In the genomic region with DNA sequence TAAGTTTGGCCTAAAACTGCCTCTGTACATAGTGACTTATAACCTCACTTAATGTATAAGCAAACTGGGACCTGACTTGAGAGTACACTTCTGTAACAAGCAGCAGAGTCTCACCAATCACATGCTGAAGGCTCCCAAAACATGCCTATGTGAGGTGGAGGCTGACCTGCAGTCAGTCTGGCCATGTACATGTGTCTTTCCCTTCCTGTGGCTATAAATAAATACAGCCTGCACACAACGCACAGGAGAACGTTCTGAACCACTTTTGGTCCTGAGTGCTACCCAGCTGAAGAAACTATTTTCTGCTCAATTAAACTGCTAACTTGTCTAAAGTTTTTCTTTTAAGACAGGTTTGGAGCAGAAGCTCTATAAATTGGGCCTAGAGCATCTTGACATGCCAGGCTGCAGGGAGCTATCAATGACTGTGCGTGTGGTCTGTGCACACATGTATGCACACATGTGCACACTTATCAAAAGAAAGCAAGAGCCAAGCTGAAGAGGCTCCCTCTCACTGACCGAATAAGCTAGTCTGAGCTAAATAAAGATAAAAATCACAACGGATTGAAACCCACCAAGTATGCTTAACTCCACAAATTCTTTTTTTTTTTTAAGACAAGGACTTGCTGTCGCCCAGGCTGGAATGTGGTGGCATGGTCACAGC, we compare ENCODE assay signal across 16 cellular contexts. TPM values are rescaled to one million over a fixed set of nuclear protein-coding genes. Genes with fewer than 3 reads are reported as not detected.
A peak's percentile ranks its signal among the peaks of the same experiment; 100 is the strongest.
DNase-seq lines count a peak whose midpoint lies in the region; ATAC-seq and TF ChIP-seq lines count a peak whose summit lies in the region.
"Had no signal": no experiment of that assay in that cellular context is flagged by ENCODE, and none has a peak within 500 bp of the region (broad histone marks: within the 10 kb centered on the region; RNA-seq: fewer than 3 reads in every experiment).

No MANE protein-coding gene starts in this region.

- no peak for TF ChIP-seq EP300 in gastroesophageal sphincter (IDR thresholded peaks at IDR 0.05)

- H4K91ac ChIP-seq in mesenchymal stem cell (ENCODE audit: low read length): no peak overlapping the region

- no peak overlapping the region for H3K4me3 ChIP-seq in heart right ventricle
- H3K4me3 ChIP-seq in mesenchymal stem cell (ENCODE audit: insufficient read depth in 1 of 2, low read depth in 1 of 2, low read length in 2 of 2): no peak overlapping the region
- H3K4me3 ChIP-seq in gastroesophageal sphincter: no peak overlapping the region
- no peak overlapping the region for H3K4me3 ChIP-seq in thyroid gland (replicated peaks in 1 of 3)
- H3K4me3 ChIP-seq: GM23338 had no signal

- no peak overlapping the region for H3K4ac ChIP-seq in mesenchymal stem cell (ENCODE audit: low read depth in 1 of 2, low read length in 2 of 2)

- peak; percentile 63 for ATAC-seq in Right ventricle myocardium inferior
- ATAC-seq in heart right ventricle: peak in 6 of 8 donors; percentile 54 to 92 (median 80)
- no peak for ATAC-seq in gastroesophageal sphincter
- ATAC-seq: GM23338 had no signal

- no peak overlapping the region for H2AK5ac ChIP-seq in mesenchymal stem cell (ENCODE audit: low read length, severe bottlenecking)

- H2BK5ac ChIP-seq in mesenchymal stem cell (ENCODE audit: low read depth, low read length, poor library complexity, severe bottlenecking): peak overlapping the region; percentile 14

- H4K8ac ChIP-seq in mesenchymal stem cell (ENCODE audit: low read length): no peak overlapping the region

- no peak overlapping the region for H3K23ac ChIP-seq in mesenchymal stem cell (ENCODE audit: low read length in 2 of 2)

- no peak overlapping the region for H3K4me2 ChIP-seq in mesenchymal stem cell (ENCODE audit: low read length, poor library complexity, severe bottlenecking)
- H3K4me2 ChIP-seq: GM23338 had no signal

- no peak overlapping the region for H2BK12ac ChIP-seq in mesenchymal stem cell (ENCODE audit: low read length in 2 of 2)

- H3K27ac ChIP-seq in heart right ventricle (peak overlapping the region in 8 of 10 donors; percentile 22 to 68 (median 37)), mesenchymal stem cell (ENCODE audit: low read length, poor library complexity, severe bottlenecking) (no peak overlapping the region), gastroesophageal sphincter (no peak overlapping the region), thyroid gland (no peak overlapping the region)

- 50 to 51% methylated on average over 6 of the region's 6 CpGs for WGBS in heart right ventricle, 2 donors
- 93% methylated on average over 6 of the region's 6 CpGs for WGBS in mesenchymal stem cell
- WGBS in gastroesophageal sphincter (ENCODE audit: low coverage in 1 of 2), 2 donors: 69 to 71% methylated on average over 5 of the region's 6 CpGs
- 79 to 80% methylated on average over 6 of the region's 6 CpGs for WGBS in thyroid gland, 2 donors

- H3K36me3 ChIP-seq in heart right ventricle: peaks cover 0 to 96% (median 48%) of the 10 kb centered on the region in 9 donors
- peaks cover 39 to 91% of the 10 kb centered on the region in 2 experiments for H3K36me3 ChIP-seq in mesenchymal stem cell (ENCODE audit: control insufficient read depth in 1 of 2, insufficient read depth in 2 of 2, low read depth in 1 of 2, low read length in 2 of 2)
- H3K36me3 ChIP-seq in gastroesophageal sphincter: peaks cover 7 to 92% of the 10 kb centered on the region in 2 donors
- H3K36me3 ChIP-seq in thyroid gland: peaks cover 41 to 56% of the 10 kb centered on the region in 2 donors

- H3K9ac ChIP-seq in mesenchymal stem cell (ENCODE audit: low read length): peak overlapping the region; percentile 32

- no peak overlapping the region for H2BK120ac ChIP-seq in mesenchymal stem cell (ENCODE audit: low read depth, low read length)

- H3K79me1 ChIP-seq in mesenchymal stem cell (replicated peaks; ENCODE audit: low read length, poor library complexity, severe bottlenecking): peaks cover 14% of the 10 kb centered on the region

- DNase-seq in Right ventricle myocardium inferior (ENCODE audit: missing footprints) (no peak), cardiac septum (ENCODE audit: low spot score) (no peak), heart right ventricle (no peak), mesenchymal stem cell (no peak), HCEC 1CT (no peak), thyroid gland (no peak)
- DNase-seq: ACHN; C1 segment of cervical spinal cord; Calu3; CD4-positive, alpha-beta T cell; DMS 273 treated with DMSO at 0.1 percent for 48 hours; H7; IMR-90 had no signal

- TF ChIP-seq POLR2A in gastroesophageal sphincter (IDR thresholded peaks at IDR 0.05) (no peak), thyroid gland (IDR thresholded peaks at IDR 0.05) (no peak)

- H3K18ac ChIP-seq in mesenchymal stem cell (ENCODE audit: low read depth in 1 of 2, low read length in 2 of 2): no peak overlapping the region

- no peaks in the 10 kb centered on the region for H3K9me3 ChIP-seq in heart right ventricle
- no peaks in the 10 kb centered on the region for H3K9me3 ChIP-seq in mesenchymal stem cell (ENCODE audit: control insufficient read depth, low read length)
- no peaks in the 10 kb centered on the region for H3K9me3 ChIP-seq in gastroesophageal sphincter
- no peaks in the 10 kb centered on the region for H3K9me3 ChIP-seq in thyroid gland

- intact Hi-C loops in Right ventricle myocardium inferior (cut with DNase I): no loop called here
- intact Hi-C loops in cardiac septum (cut with DNase I): no loop called here
- intact Hi-C loops in heart right ventricle (cut with DNase I): no loop called here
- intact Hi-C loops in thyroid gland (cut with DNase I): no loop called here

- H3K4me1 ChIP-seq in heart right ventricle (peaks cover 0 to 10% (median 3%) of the 10 kb centered on the region in 9 donors), mesenchymal stem cell (ENCODE audit: control insufficient read depth, insufficient read depth, low read depth, low read length) (no peaks in the 10 kb centered on the region), gastroesophageal sphincter (no peaks in the 10 kb centered on the region), thyroid gland (no peaks in the 10 kb centered on the region)

- no peak for TF ChIP-seq CTCF in heart right ventricle (IDR thresholded peaks at IDR 0.05)
- TF ChIP-seq CTCF in gastroesophageal sphincter (IDR thresholded peaks at IDR 0.05): no peak
- TF ChIP-seq CTCF in thyroid gland (IDR thresholded peaks at IDR 0.05): no peak

- H3K14ac ChIP-seq in mesenchymal stem cell (ENCODE audit: low read length in 2 of 2): no peak overlapping the region

- H2BK15ac ChIP-seq in mesenchymal stem cell (ENCODE audit: low read depth, poor library complexity, severe bottlenecking): no peak overlapping the region

- no peaks in the 10 kb centered on the region for H3K27me3 ChIP-seq in heart right ventricle
- no peaks in the 10 kb centered on the region for H3K27me3 ChIP-seq in mesenchymal stem cell (ENCODE audit: control insufficient read depth in 1 of 2, insufficient read depth in 1 of 2, low read length in 2 of 2)
- H3K27me3 ChIP-seq in gastroesophageal sphincter: no peaks in the 10 kb centered on the region
- no peaks in the 10 kb centered on the region for H3K27me3 ChIP-seq in thyroid gland

- no peak overlapping the region for H2AFZ ChIP-seq in mesenchymal stem cell (ENCODE audit: low read depth, low read length)
- H2AFZ ChIP-seq: GM23338 had no signal

RNA-seq across cellular contexts. Expression of a gene that starts 15.0 kb away (rescaled TPM):
- total RNA-seq in Right ventricle myocardium inferior (20.9 TPM), cardiac septum (21.4 TPM), heart right ventricle (10 to 100 TPM; 17.3 to 24.0 (median 19.9) TPM), gastroesophageal sphincter (10 to 100 TPM; 28.1 to 46.2 (median 34.0) TPM), thyroid gland (10 to 100 TPM; 13.3 to 23.1 (median 19.2) TPM)
- polyA plus RNA-seq in heart right ventricle: 10 to 100 TPM in 1 of 2 donors, 1 to 10 TPM in 1; 8.7 to 15.3 TPM
- 28.0 TPM for polyA plus RNA-seq in mesenchymal stem cell (2013, experiment 1 of 2)
- polyA plus RNA-seq in mesenchymal stem cell (2013, experiment 2 of 2): 28.9 TPM

RNA-seq across cellular contexts. Expression of a gene that starts 23.8 kb away (rescaled TPM):
- 160 TPM for total RNA-seq in Right ventricle myocardium inferior
- total RNA-seq in cardiac septum: 135 TPM
- 100 to 1,000 TPM; 100 to 204 (median 175) TPM for total RNA-seq in heart right ventricle
- 100 to 1,000 TPM in 1 of 2 donors, 10 to 100 TPM in 1; 49.2 to 126 TPM for polyA plus RNA-seq in heart right ventricle
- 59.5 TPM for polyA plus RNA-seq in mesenchymal stem cell (2013, experiment 1 of 2)
- 60.1 TPM for polyA plus RNA-seq in mesenchymal stem cell (2013, experiment 2 of 2)
- 100 to 1,000 TPM in 1 of 4 donors, 10 to 100 TPM in 3; 61.9 to 106 (median 82.9) TPM for total RNA-seq in gastroesophageal sphincter
- 10 to 100 TPM; 35.9 to 65.1 (median 59.2) TPM for total RNA-seq in thyroid gland

RNA-seq across cellular contexts. Expression of a gene that starts 31.9 kb away (rescaled TPM):
- total RNA-seq in Right ventricle myocardium inferior (657 TPM), cardiac septum (489 TPM), heart right ventricle (100 to 1,000 TPM; 446 to 663 (median 505) TPM), gastroesophageal sphincter (1,000 to 10,000 TPM; 1,117 to 3,164 (median 3,050) TPM), thyroid gland (1,000 to 10,000 TPM; 1,809 to 3,387 (median 2,120) TPM)
- 1,000 to 10,000 TPM; 1,343 to 1,956 TPM for polyA plus RNA-seq in heart right ventricle
- 4,758 TPM for polyA plus RNA-seq in mesenchymal stem cell (2013, experiment 1 of 2)
- polyA plus RNA-seq in mesenchymal stem cell (2013, experiment 2 of 2): 4,603 TPM

RNA-seq across cellular contexts. Expression of a gene that starts 51.8 kb away (rescaled TPM):
- total RNA-seq in Right ventricle myocardium inferior (1.9 TPM), cardiac septum (3.1 TPM), heart right ventricle (1 to 10 TPM; 2.0 to 7.2 (median 4.1) TPM), gastroesophageal sphincter (1 to 10 TPM in 3 of 4 donors, under 1 TPM in 1; 0.57 to 5.0 (median 3.1) TPM), thyroid gland (10 to 100 TPM in 2 of 4 donors, 1 to 10 TPM in 2; 2.8 to 20.5 (median 9.1) TPM)
- 10 to 100 TPM; 18.2 to 26.7 TPM for polyA plus RNA-seq in heart right ventricle
- 54.5 TPM for polyA plus RNA-seq in mesenchymal stem cell (2013, experiment 1 of 2)
- 53.6 TPM for polyA plus RNA-seq in mesenchymal stem cell (2013, experiment 2 of 2)
- total RNA-seq: Calu3, Daoy, H7 had no signal

Comparison
In these comparisons a context has a peak if more than half of its experiments do, and no peak if none do; other contexts are left out.
1. H3K27ac ChIP-seq: peak in heart right ventricle (8 of 10); none in mesenchymal stem cell (single experiment), gastroesophageal sphincter (0 of 4) and thyroid gland (0 of 3).